Comparison of ENCODE assay signal across 18 cellular contexts in genomic region chr12:106066051-106066705, GRCh38.
"Had no signal": no experiment of that assay in that cellular context is flagged by ENCODE, and none has a peak within 500 bp of the region (broad histone marks: within the 10 kb centered on the region; RNA-seq: fewer than 3 reads in every experiment).

No MANE protein-coding gene starts in this region.

- ATAC-seq: activated T-helper 17 cell treated with anti-CD3 and anti-CD28 coated beads, Interleukin-2, amount 50 U/mL, for 72 hours; left cardiac atrium; lower lobe of right lung; naive thymus-derived CD4-positive, alpha-beta T cell; sciatic nerve; stimulated activated naive CD8-positive, alpha-beta T cell treated with anti-CD3 and anti-CD28 coated beads, Interleukin-15, amount 100 ng/mL, for 72 hours; upper lobe of right lung had no signal

- H3K4me1 Mint-ChIP-seq: activated T-helper 17 cell treated with anti-CD3 and anti-CD28 coated beads, Interleukin-2, amount 50 U/mL, for 72 hours; naive thymus-derived CD4-positive, alpha-beta T cell; stimulated activated naive CD8-positive, alpha-beta T cell treated with anti-CD3 and anti-CD28 coated beads, Interleukin-15, amount 100 ng/mL, for 72 hours had no signal

- H3K9me3 Mint-ChIP-seq: activated naive CD4-positive, alpha-beta T cell treated with anti-CD3 and anti-CD28 coated beads for 36 hours; stimulated activated naive CD8-positive, alpha-beta T cell treated with anti-CD3 and anti-CD28 coated beads, Interleukin-15, amount 100 ng/mL, for 72 hours had no signal

- DNase-seq: activated CD4-positive, alpha-beta T cell treated with anti-CD3 and anti-CD28 coated beads for 1 hour; activated CD4-positive, alpha-beta T cell treated with anti-CD3 and anti-CD28 coated beads, Interleukin-2, amount 50 U/mL, for 48 hours; activated naive CD4-positive, alpha-beta T cell treated with anti-CD3 and anti-CD28 coated beads for 36 hours; foreskin melanocyte; left cardiac atrium; lower lobe of right lung; naive thymus-derived CD4-positive, alpha-beta T cell; occipital lobe; SK-N-SH; spleen; stimulated activated naive CD8-positive, alpha-beta T cell treated with anti-CD3 and anti-CD28 coated beads, Interleukin-15, amount 100 ng/mL, for 72 hours; T-helper 1 cell; T1000; testis; upper lobe of right lung had no signal

- FAIRE-seq: colon had no signal

- H3K27ac Mint-ChIP-seq: activated naive CD4-positive, alpha-beta T cell treated with anti-CD3 and anti-CD28 coated beads for 36 hours; activated T-helper 17 cell treated with anti-CD3 and anti-CD28 coated beads, Interleukin-2, amount 50 U/mL, for 72 hours; naive thymus-derived CD4-positive, alpha-beta T cell had no signal

- H3K36me3 Mint-ChIP-seq: naive thymus-derived CD4-positive, alpha-beta T cell had no signal

- H3K4me3 Mint-ChIP-seq: activated naive CD4-positive, alpha-beta T cell treated with anti-CD3 and anti-CD28 coated beads for 36 hours; activated T-helper 17 cell treated with anti-CD3 and anti-CD28 coated beads, Interleukin-2, amount 50 U/mL, for 72 hours; naive thymus-derived CD4-positive, alpha-beta T cell; stimulated activated naive CD8-positive, alpha-beta T cell treated with anti-CD3 and anti-CD28 coated beads, Interleukin-15, amount 100 ng/mL, for 72 hours had no signal
